24 cellular contexts compared by ENCODE assay signal in the genomic region with DNA sequence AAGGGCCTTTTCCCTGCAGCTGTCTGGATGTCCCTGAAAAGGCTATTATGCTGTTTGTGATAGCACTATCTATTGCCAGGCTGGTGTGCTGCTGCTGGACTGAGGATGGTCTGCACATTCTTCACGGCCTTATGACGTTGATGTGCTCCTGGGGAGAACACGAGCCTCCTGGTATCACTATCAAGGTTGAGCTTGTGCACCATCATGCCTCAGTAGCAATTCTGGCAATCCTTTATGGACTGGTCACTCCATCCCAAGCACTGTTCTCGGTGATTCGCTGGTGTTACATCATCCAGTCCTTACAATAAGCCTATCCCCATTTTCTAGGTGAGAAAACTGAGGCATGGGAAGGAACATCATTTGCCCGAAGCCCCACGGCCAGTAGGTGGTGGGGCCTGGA. TPM values are rescaled to one million over a fixed set of nuclear protein-coding genes. Genes with fewer than 3 reads are reported as not detected.
DNase-seq lines count a peak whose midpoint lies in the region; ATAC-seq and TF ChIP-seq lines count a peak whose summit lies in the region.
"Had no signal": no experiment of that assay in that cellular context is flagged by ENCODE, and none has a peak within 500 bp of the region (broad histone marks: within the 10 kb centered on the region; RNA-seq: fewer than 3 reads in every experiment).

No MANE protein-coding gene starts in this region.

- ATAC-seq in SK-N-SH treated with all-trans-retinoic acid at 6 μM for 48 hours (no peak), HG02885 (IDR thresholded peaks at IDR 0.05; ENCODE audit: poor library complexity, unreplicated experiment) (no peak)
- ATAC-seq: stimulated activated naive CD8-positive, alpha-beta T cell treated with anti-CD3 and anti-CD28 coated beads, Interleukin-15, Interleukin-2, amounts not matched to agents 100 U/mL and 50 U/mL, for 24 hours; WTC11 had no signal

- DNase-seq in SK-N-SH (no peak), astrocyte of the spinal cord (ENCODE audit: low read depth, low spot score) (peak; percentile 26), fibroblast of pulmonary artery (ENCODE audit: low read depth) (peak; percentile 55), cerebellar nuclear complex (lab: John Stamatoyannopoulos, UW) (no peak), ecto neural progenitor cell (ENCODE audit: low spot score) (no peak)
- DNase-seq: activated CD4-positive, alpha-beta T cell treated with anti-CD3 and anti-CD28 coated beads, Interleukin-2, amount 50 U/mL, for 4 hours; activated naive CD8-positive, alpha-beta T cell treated with anti-CD3 and anti-CD28 coated beads, Interleukin-2, amount 10 ng/mL, durations not matched to agents 7 days and 5 days; Caco-2; DMS79 treated with DMSO at 0.1 percent for 48 hours; dorsolateral prefrontal cortex; NCI-H1092; NCI-H1930; NCI-H446 treated with DMSO at 0.1 percent for 48 hours; stimulated activated CD4-positive, alpha-beta T cell treated with anti-CD3 and anti-CD28 coated beads, Interleukin-4, amount 100 ng/mL, for 24 hours; stimulated activated naive CD8-positive, alpha-beta T cell treated with anti-CD3 and anti-CD28 coated beads, Interleukin-15, Interleukin-2, amounts not matched to agents 100 U/mL and 50 U/mL, for 24 hours; T-helper 9 cell; thyroid gland had no signal

- H3K36me3 ChIP-seq in SK-N-SH (replicated peaks in 1 of 2; ENCODE audit: control insufficient read depth in 1 of 2, insufficient read depth in 2 of 2, low read length in 1 of 2) (no peaks in the 10 kb centered on the region), skeletal muscle satellite cell (ENCODE audit: insufficient read depth, low read length) (no peaks in the 10 kb centered on the region)
- H3K36me3 ChIP-seq: BLaER1, breast epithelium, thyroid gland had no signal

- H3K4me2 ChIP-seq in SK-N-SH (peak overlapping the region; percentile 37), skeletal muscle satellite cell (ENCODE audit: low read length) (peak overlapping the region; percentile 24)
- H3K4me2 ChIP-seq: BLaER1 had no signal

- CTCF ChIA-PET in SK-N-SH (lab: Yijun Ruan, JAX), result interaction anchor here (0.6 kb wide), 1 partner anchor 816 kb away, joined by 4 read pairs; no protein-coding TSS in a partner anchor

- H3K4me3 ChIP-seq in SK-N-SH (ENCODE audit: low read depth in 2 of 2, low read length in 1 of 2) (no peak overlapping the region), astrocyte of the spinal cord (ENCODE audit: low read depth, low read length) (no peak overlapping the region), fibroblast of pulmonary artery (replicated peaks; ENCODE audit: low read depth, low read length) (no peak overlapping the region), skeletal muscle satellite cell (ENCODE audit: low read length) (peak overlapping the region; percentile 6)
- H3K4me3 ChIP-seq: BLaER1, breast epithelium, dorsolateral prefrontal cortex, thyroid gland had no signal

- in situ Hi-C loops in astrocyte of the spinal cord (cut with HindIII; ENCODE audit: low sequenced_read_pairs), result no loop called here

- H3K9me3 ChIP-seq in SK-N-SH (no peaks in the 10 kb centered on the region), skeletal muscle satellite cell (replicated peaks; ENCODE audit: low read length) (no peaks in the 10 kb centered on the region)
- H3K9me3 ChIP-seq: BLaER1, breast epithelium, Caco-2, thyroid gland had no signal

- H3K9me2 ChIP-seq in SK-N-SH, result no peaks in the 10 kb centered on the region

- TF ChIP-seq EP300 in SK-N-SH (IDR thresholded peaks at IDR 0.05; ENCODE audit: borderline replicate concordance in 1 of 2, low read depth in 1 of 2, low read length in 1 of 2), result no peak

- no peak overlapping the region for H2AFZ ChIP-seq in SK-N-SH (ENCODE audit: low read depth)

- peaks cover 53% of the 10 kb centered on the region for H3F3A ChIP-seq in SK-N-SH (replicated peaks; ENCODE audit: insufficient read depth)

- peak overlapping the region; percentile 51 to 90 for H3K27ac ChIP-seq in SK-N-SH (ENCODE audit: low read depth in 2 of 2, low read length in 1 of 2)
- H3K27ac ChIP-seq: 22Rv1, BLaER1, breast epithelium, dorsolateral prefrontal cortex, thyroid gland had no signal

- no peaks in the 10 kb centered on the region for H4K20me1 ChIP-seq in SK-N-SH (ENCODE audit: insufficient read depth)
- H4K20me1 ChIP-seq: BLaER1 had no signal

- TF ChIP-seq RAD21 in SK-N-SH (IDR thresholded peaks at IDR 0.05; ENCODE audit: low read length), result no peak

- POLR2A ChIA-PET in SK-N-SH (lab: Yijun Ruan, JAX), result no interaction called here

- H3K4me1 ChIP-seq in SK-N-SH (ENCODE audit: control insufficient read depth in 1 of 2, insufficient read depth in 2 of 2, low read depth in 1 of 2, low read length in 1 of 2) (peaks cover 23 to 44% of the 10 kb centered on the region in 2 experiments), skeletal muscle satellite cell (ENCODE audit: control insufficient read depth, insufficient read depth, low read length) (peaks cover 56% of the 10 kb centered on the region)
- H3K4me1 ChIP-seq: BLaER1, breast epithelium, Caco-2, thyroid gland had no signal

- no peaks in the 10 kb centered on the region for H3K79me2 ChIP-seq in SK-N-SH (ENCODE audit: insufficient read depth)

- H3K9ac ChIP-seq in SK-N-SH (peak overlapping the region; percentile 55), skeletal muscle satellite cell (ENCODE audit: low read depth, low read length) (peak overlapping the region; percentile 64)
- H3K9ac ChIP-seq: BLaER1 had no signal

- WGBS in SK-N-SH (ENCODE audit: low lambda C conversion rate), result 91% methylated on average over 6 of the region's 7 CpGs

- H3K27me3 ChIP-seq in SK-N-SH (ENCODE audit: insufficient read depth) (no peaks in the 10 kb centered on the region), skeletal muscle satellite cell (ENCODE audit: control insufficient read depth, insufficient read depth, low read length) (no peaks in the 10 kb centered on the region)
- H3K27me3 ChIP-seq: BLaER1, breast epithelium, thyroid gland had no signal

- TF ChIP-seq CTCF in SK-N-SH (IDR thresholded peaks at IDR 0.05), result no peak
- no peak for TF ChIP-seq CTCF in astrocyte of the spinal cord (IDR thresholded peaks at IDR 0.05; ENCODE audit: low read depth, low read length)
- TF ChIP-seq CTCF in fibroblast of pulmonary artery (IDR thresholded peaks at IDR 0.05; ENCODE audit: low read length, missing control alignments), result no peak

TF ChIP-seq in SK-N-SH, 30 proteins besides CTCF, POLR2A, EP300 and RAD21 (continues in another document):
- no peak for TF ChIP-seq TCF12 (IDR thresholded peaks at IDR 0.05)
- no peak for TF ChIP-seq MXI1 (IDR thresholded peaks at IDR 0.05; ENCODE audit: low read depth, low read length)
- TF ChIP-seq RCOR1 (IDR thresholded peaks at IDR 0.05; ENCODE audit: low read length), result no peak
- no peak for TF ChIP-seq FOXM1 (IDR thresholded peaks at IDR 0.05; ENCODE audit: low read depth)
- TF ChIP-seq, protein P1, sequence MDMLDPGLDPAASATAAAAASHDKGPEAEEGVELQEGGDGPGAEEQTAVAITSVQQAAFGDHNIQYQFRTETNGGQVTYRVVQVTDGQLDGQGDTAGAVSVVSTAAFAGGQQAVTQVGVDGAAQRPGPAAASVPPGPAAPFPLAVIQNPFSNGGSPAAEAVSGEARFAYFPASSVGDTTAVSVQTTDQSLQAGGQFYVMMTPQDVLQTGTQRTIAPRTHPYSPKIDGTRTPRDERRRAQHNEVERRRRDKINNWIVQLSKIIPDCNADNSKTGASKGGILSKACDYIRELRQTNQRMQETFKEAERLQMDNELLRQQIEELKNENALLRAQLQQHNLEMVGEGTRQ (IDR thresholded peaks at IDR 0.05; ENCODE audit: borderline replicate concordance, low read depth, low read length), result no peak
- TF ChIP-seq TAF1 (IDR thresholded peaks at IDR 0.05; ENCODE audit: borderline replicate concordance, low read depth, low read length), result no peak
- TF ChIP-seq TEAD4 (IDR thresholded peaks at IDR 0.05; ENCODE audit: borderline replicate concordance, insufficient read depth), result no peak
- TF ChIP-seq MEF2A (IDR thresholded peaks at IDR 0.05; ENCODE audit: borderline replicate concordance, low read depth), result no peak
- TF ChIP-seq, protein P2, sequence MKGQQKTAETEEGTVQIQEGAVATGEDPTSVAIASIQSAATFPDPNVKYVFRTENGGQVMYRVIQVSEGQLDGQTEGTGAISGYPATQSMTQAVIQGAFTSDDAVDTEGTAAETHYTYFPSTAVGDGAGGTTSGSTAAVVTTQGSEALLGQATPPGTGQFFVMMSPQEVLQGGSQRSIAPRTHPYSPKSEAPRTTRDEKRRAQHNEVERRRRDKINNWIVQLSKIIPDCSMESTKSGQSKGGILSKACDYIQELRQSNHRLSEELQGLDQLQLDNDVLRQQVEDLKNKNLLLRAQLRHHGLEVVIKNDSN (IDR thresholded peaks at IDR 0.05; ENCODE audit: borderline replicate concordance, low read depth), result no peak

TF ChIP-seq in SK-N-SH treated with all-trans-retinoic acid at 6 μM for 48 hours, 23 proteins besides CTCF, POLR2A, EP300 and RAD21:
- TF ChIP-seq GLIS3 (CRISPR knock-in tag; IDR thresholded peaks at IDR 0.05) (no peak), PPARA (CRISPR knock-in tag; IDR thresholded peaks at IDR 0.05; ENCODE audit: borderline replicate concordance) (no peak), BACH2 (CRISPR knock-in tag; IDR thresholded peaks at IDR 0.05; ENCODE audit: borderline replicate concordance) (no peak), ZFP3 (CRISPR knock-in tag; IDR thresholded peaks at IDR 0.05) (no peak)
- TF ChIP-seq, protein P3, sequence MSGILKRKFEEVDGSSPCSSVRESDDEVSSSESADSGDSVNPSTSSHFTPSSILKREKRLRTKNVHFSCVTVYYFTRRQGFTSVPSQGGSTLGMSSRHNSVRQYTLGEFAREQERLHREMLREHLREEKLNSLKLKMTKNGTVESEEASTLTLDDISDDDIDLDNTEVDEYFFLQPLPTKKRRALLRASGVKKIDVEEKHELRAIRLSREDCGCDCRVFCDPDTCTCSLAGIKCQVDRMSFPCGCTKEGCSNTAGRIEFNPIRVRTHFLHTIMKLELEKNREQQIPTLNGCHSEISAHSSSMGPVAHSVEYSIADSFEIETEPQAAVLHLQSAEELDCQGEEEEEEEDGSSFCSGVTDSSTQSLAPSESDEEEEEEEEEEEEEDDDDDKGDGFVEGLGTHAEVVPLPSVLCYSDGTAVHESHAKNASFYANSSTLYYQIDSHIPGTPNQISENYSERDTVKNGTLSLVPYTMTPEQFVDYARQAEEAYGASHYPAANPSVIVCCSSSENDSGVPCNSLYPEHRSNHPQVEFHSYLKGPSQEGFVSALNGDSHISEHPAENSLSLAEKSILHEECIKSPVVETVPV (CRISPR knock-in tag; IDR thresholded peaks at IDR 0.05), result no peak
TF ChIP-seq in SK-N-SH treated with all-trans-retinoic acid at 6 μM for 48 hours: peak in this region for 0.

RNA-seq across cellular contexts. Expression of a gene that starts 18.2 kb away (rescaled TPM):
- 5.0 and 7.3 TPM in 2 replicates for polyA plus RNA-seq in SK-N-SH (2012; rRNA removed)
- polyA plus RNA-seq in SK-N-SH (2012; cell fraction: cytosol; rRNA removed), result 3.4 and 7.4 TPM in 2 replicates
- polyA plus RNA-seq in SK-N-SH (2012; cell fraction: nucleus; rRNA removed), result 6.0 and 6.7 TPM in 2 replicates
- total RNA-seq in skeletal muscle satellite cell (2012; rRNA removed), result 56.1 and 56.5 TPM in 2 replicates
- total RNA-seq: activated naive CD8-positive, alpha-beta T cell treated with anti-CD3 and anti-CD28 coated beads, Interleukin-2, amount 10 ng/mL, durations not matched to agents 7 days and 5 days had no signal

Comparison
In these comparisons a context has a peak if more than half of its experiments do, and no peak if none do; other contexts are left out.
1. DNase-seq: peak in astrocyte of the spinal cord (single experiment) and fibroblast of pulmonary artery (single experiment); none in SK-N-SH (single experiment), cerebellar nuclear complex (0 of 2) and ecto neural progenitor cell (single experiment).